ENCODE assay signal across 1 cellular context in the genomic region with DNA sequence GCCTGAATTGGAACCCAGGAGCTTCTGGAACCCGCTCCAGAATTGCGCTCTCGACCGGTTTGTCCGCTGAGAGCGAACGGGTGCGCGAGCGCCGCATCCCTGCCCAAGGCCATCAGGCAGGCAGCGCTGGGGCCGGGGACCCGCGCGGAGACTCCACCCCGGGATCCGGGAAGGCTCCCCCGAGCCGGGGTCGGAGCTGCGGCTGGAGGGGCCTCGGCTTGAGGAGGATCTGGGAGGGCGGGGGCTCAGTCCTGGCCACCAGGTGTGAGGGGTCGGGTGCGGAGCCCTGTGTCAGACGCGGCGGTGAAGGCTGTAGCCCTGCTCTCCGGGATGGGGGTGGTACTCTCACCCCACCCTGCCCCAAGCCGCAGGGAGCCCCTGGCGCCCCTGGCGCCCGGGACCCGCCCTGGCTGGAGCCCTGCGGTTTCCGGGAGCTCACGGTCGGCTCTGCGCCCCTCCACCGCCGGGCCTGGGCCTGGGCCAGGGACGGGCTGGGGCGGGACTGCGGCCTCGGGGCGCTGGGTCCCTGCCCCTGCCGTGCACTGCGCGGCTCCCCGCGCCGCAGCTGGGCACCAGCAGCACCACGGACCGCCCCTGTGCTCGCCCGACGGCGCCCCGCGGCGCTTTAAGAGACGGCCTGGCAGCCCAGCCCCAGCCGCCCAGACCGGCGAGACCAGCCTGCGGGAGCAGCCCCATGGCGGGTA. TPM values are rescaled to one million over a fixed set of nuclear protein-coding genes. Genes with fewer than 3 reads are reported as not detected.
"Had no signal": no experiment of that assay in that cellular context is flagged by ENCODE, and none has a peak within 500 bp of the region (broad histone marks: within the 10 kb centered on the region; RNA-seq: fewer than 3 reads in every experiment).

A gene (plus strand): TSS at position 654 of the 704 bp plus-strand sequence. CDS start 41 bp downstream, at position 695.

RNA-seq across cellular contexts. Expression of the gene that starts here (rescaled TPM):
- total RNA-seq: SJCRH30 had no signal
